Comparison of ENCODE assay signal across 9 cellular contexts in the genomic region with DNA sequence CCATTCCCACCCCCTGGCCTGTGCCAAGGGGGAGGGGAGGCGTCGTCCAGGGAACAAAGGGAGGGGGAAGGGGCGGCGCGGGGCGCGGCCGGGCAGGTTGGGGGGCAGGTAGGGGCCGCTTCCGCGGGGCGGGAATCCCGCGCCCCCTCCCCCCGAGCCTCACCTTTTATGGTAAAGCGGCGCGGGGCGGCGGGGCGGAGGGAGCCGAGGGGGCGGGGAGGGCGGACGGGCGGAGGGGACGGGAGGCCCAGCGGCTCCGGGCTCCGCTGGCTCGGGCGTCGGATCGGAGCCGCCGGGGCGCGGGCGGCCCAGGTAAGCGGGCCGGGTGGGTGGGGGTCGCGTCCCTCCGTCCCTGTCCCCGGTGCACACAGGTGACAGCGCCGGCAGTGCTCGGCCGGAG. TPM values are rescaled to one million over a fixed set of nuclear protein-coding genes. Genes with fewer than 3 reads are reported as not detected.
DNase-seq lines count a peak whose midpoint lies in the region; ATAC-seq and TF ChIP-seq lines count a peak whose summit lies in the region.
"Had no signal": no experiment of that assay in that cellular context is flagged by ENCODE, and none has a peak within 500 bp of the region (broad histone marks: within the 10 kb centered on the region; RNA-seq: fewer than 3 reads in every experiment).

A gene with protein sequence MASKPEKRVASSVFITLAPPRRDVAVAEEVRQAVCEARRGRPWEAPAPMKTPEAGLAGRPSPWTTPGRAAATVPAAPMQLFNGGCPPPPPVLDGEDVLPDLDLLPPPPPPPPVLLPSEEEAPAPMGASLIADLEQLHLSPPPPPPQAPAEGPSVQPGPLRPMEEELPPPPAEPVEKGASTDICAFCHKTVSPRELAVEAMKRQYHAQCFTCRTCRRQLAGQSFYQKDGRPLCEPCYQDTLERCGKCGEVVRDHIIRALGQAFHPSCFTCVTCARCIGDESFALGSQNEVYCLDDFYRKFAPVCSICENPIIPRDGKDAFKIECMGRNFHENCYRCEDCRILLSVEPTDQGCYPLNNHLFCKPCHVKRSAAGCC (plus strand): TSS at position 259 of the 400 bp plus-strand sequence. CDS start 6,189 bp downstream, outside the sequence.

- peaks cover 18 to 32% (median 25%) of the 10 kb centered on the region in 10 experiments for H3K4me1 ChIP-seq in BLaER1 treated with 17β-estradiol and CSF1 and Interleukin-3, amounts not matched to agents 10 nM and 100 nM
- peaks cover 25 to 49% of the 10 kb centered on the region in 2 donors for H3K4me1 ChIP-seq in mucosa of rectum (ENCODE audit: control insufficient read depth in 2 of 2, insufficient read depth in 2 of 2, low read length in 2 of 2)
- no peaks in the 10 kb centered on the region for H3K4me1 ChIP-seq in aorta (ENCODE audit: control insufficient read depth in 1 of 2, insufficient read depth in 2 of 2, low read length in 2 of 2)

- no peaks in the 10 kb centered on the region; a peak in 1 of 22 replicates for H3K9me3 ChIP-seq in BLaER1 treated with 17β-estradiol and CSF1 and Interleukin-3, amounts not matched to agents 10 nM and 100 nM (replicated peaks in 1 of 11)
- H3K9me3 ChIP-seq in mucosa of rectum (ENCODE audit: control insufficient read depth in 2 of 2, low read length in 2 of 2) = no peaks in the 10 kb centered on the region
- no peaks in the 10 kb centered on the region for H3K9me3 ChIP-seq in aorta (ENCODE audit: control insufficient read depth, low read length)
- H3K9me3 ChIP-seq: neutrophil had no signal

- 1% methylated on average over 14 to 49 of the region's 49 CpGs for WGBS in aorta, 2 donors

- intact Hi-C loops in aorta (cut with DNase I) = no loop called here

- peak within 1 kb of the TSS in 6 of 10 experiments; percentile 3 to 56 (median 38); a peak in 10 of 20 replicates for H3K4me3 ChIP-seq in BLaER1 treated with 17β-estradiol and CSF1 and Interleukin-3, amounts not matched to agents 10 nM and 100 nM
- peak within 1 kb of the TSS; percentile 75 to 82 for H3K4me3 ChIP-seq in mucosa of rectum (ENCODE audit: low read length in 2 of 2)
- H3K4me3 ChIP-seq in aorta (ENCODE audit: low read length in 2 of 2) = peak within 1 kb of the TSS; percentile 98 to 99

- peaks cover 14% of the 10 kb centered on the region for H3K36me3 Mint-ChIP-seq in endothelial cell (ENCODE audit: low read depth, unreplicated experiment)

- H4K20me1 ChIP-seq in BLaER1 treated with 17β-estradiol and CSF1 and Interleukin-3, amounts not matched to agents 10 nM and 100 nM = peaks cover 0 to 38% (median 25%) of the 10 kb centered on the region in 11 experiments; a peak in 15 of 22 replicates

- peak within 1 kb of the TSS in 9 of 11 experiments; percentile 30 to 86 (median 48); a peak in 15 of 22 replicates for H3K4me2 ChIP-seq in BLaER1 treated with 17β-estradiol and CSF1 and Interleukin-3, amounts not matched to agents 10 nM and 100 nM

- H3K27me3 ChIP-seq in BLaER1 treated with 17β-estradiol and CSF1 and Interleukin-3, amounts not matched to agents 10 nM and 100 nM = peaks cover 69 to 82% (median 80%) of the 10 kb centered on the region in 11 experiments
- peaks cover 0 to 4% of the 10 kb centered on the region in 2 donors for H3K27me3 ChIP-seq in mucosa of rectum (ENCODE audit: control insufficient read depth in 2 of 2, insufficient read depth in 2 of 2, low read length in 2 of 2)
- H3K27me3 ChIP-seq in aorta (ENCODE audit: control insufficient read depth in 1 of 2, insufficient read depth in 2 of 2, low read length in 1 of 2) = no peaks in the 10 kb centered on the region

- no peaks in the 10 kb centered on the region for H3K36me3 ChIP-seq in BLaER1 treated with 17β-estradiol and CSF1 and Interleukin-3, amounts not matched to agents 10 nM and 100 nM
- peaks cover 0 to 6% of the 10 kb centered on the region in 2 donors for H3K36me3 ChIP-seq in mucosa of rectum (ENCODE audit: control insufficient read depth in 2 of 2, insufficient read depth in 2 of 2, low read length in 2 of 2)
- H3K36me3 ChIP-seq in aorta (ENCODE audit: control insufficient read depth in 1 of 2, insufficient read depth in 2 of 2, low read length in 1 of 2) = no peaks in the 10 kb centered on the region
- H3K36me3 ChIP-seq: neutrophil had no signal

- H3K27ac ChIP-seq in BLaER1 treated with 17β-estradiol and CSF1 and Interleukin-3, amounts not matched to agents 10 nM and 100 nM = no peak within 1 kb of the TSS
- H3K27ac ChIP-seq in mucosa of rectum (ENCODE audit: low read depth in 2 of 2, low read length in 2 of 2) = peak within 1 kb of the TSS; percentile 89 to 91
- H3K27ac ChIP-seq in aorta (ENCODE audit: low read depth in 1 of 2, low read length in 2 of 2) = peak within 1 kb of the TSS; percentile 89 to 96
- H3K27ac ChIP-seq: neutrophil had no signal

- no peaks in the 10 kb centered on the region for H3K9me3 Mint-ChIP-seq in endothelial cell (ENCODE audit: unreplicated experiment)

- peaks cover 31% of the 10 kb centered on the region for H3K4me1 Mint-ChIP-seq in endothelial cell (ENCODE audit: unreplicated experiment)

- ATAC-seq in aorta (ENCODE audit: low FRiP score) = peak; percentile 12
- no peak for ATAC-seq in HG02970 (IDR thresholded peaks at IDR 0.05; ENCODE audit: low FRiP score, unreplicated experiment)

- peaks cover 12% of the 10 kb centered on the region for H3K27me3 Mint-ChIP-seq in endothelial cell (ENCODE audit: unreplicated experiment)

- DNase-seq in NCI-H1930 (lab: John Stamatoyannopoulos, UW) = peak; percentile 14 to 16
- DNase-seq in endothelial cell (ENCODE audit: low spot score) = peak; percentile 59
- peak in 1 of 2 donors; percentile 89 for DNase-seq in aorta
- DNase-seq in NCI-H524 (lab: John Stamatoyannopoulos, UW) = no peak
- DNase-seq in hypothalamus (lab: John Stamatoyannopoulos, UW) = no peak

- TF ChIP-seq CTCF in endothelial cell (IDR thresholded peaks at IDR 0.05; ENCODE audit: unreplicated experiment) = no peak

- H3K27ac Mint-ChIP-seq in endothelial cell (ENCODE audit: unreplicated experiment) = peak within 1 kb of the TSS; percentile 81

- peak within 1 kb of the TSS; percentile 96 for H3K4me3 Mint-ChIP-seq in endothelial cell (ENCODE audit: unreplicated experiment)

- peak within 1 kb of the TSS in 4 of 11 experiments; percentile 5 to 69 (median 54); a peak in 4 of 22 replicates for H3K9ac ChIP-seq in BLaER1 treated with 17β-estradiol and CSF1 and Interleukin-3, amounts not matched to agents 10 nM and 100 nM
- H3K9ac ChIP-seq in mucosa of rectum (ENCODE audit: low read depth in 1 of 2, low read length in 2 of 2) = peak within 1 kb of the TSS; percentile 90 to 95

RNA-seq across cellular contexts. Expression of the gene that starts here (rescaled TPM):
- total RNA-seq in endothelial cell (ENCODE audit: unreplicated experiment) (198 TPM), aorta (100 to 1,000 TPM; 418 to 507 TPM)
- polyA plus RNA-seq in aorta = 100 to 1,000 TPM; 192 to 584 TPM

Comparison
In these comparisons a context has a peak if more than half of its experiments do, and no peak if none do; other contexts are left out.
1. H3K27ac ChIP-seq: peak in mucosa of rectum (2 of 2) and aorta (2 of 2); none in BLaER1 treated with 17β-estradiol and CSF1 and Interleukin-3, amounts not matched to agents 10 nM and 100 nM (0 of 11).
2. H3K4me3 ChIP-seq: peak in every context shown above with its lines; median percentile 98 in aorta; 78 in mucosa of rectum; 38 in BLaER1 treated with 17β-estradiol and CSF1 and Interleukin-3, amounts not matched to agents 10 nM and 100 nM.
3. DNase-seq: peak in NCI-H1930 (2 of 2) and endothelial cell (single experiment); none in NCI-H524 (0 of 2) and hypothalamus (0 of 51).